18 cellular contexts compared by ENCODE assay signal in the genomic region with DNA sequence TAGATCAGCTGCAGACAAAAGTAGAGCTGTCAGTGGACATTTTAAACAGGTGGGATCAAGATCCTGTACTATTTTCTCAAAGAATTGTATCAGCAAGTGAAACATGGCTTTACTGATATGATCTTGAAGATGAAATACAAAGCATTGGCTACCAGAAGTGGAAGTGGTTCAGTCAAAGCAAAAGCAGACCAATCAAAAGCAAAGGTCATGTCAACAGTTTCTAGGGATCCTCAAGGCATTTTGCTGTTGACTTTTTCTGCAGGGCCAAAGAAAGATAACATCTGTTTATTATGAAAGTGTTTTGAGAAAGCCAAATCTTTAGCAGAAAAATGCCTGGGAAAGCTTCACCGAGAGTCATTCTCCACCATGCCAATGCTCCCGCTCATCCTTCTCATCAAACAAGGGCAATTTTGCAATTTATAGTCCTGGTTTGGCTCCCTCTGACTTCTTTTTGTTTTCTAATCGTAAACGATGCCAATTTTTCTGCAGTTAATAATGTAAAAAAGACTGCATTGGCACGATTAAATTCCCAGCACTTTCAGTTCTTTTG.
"Had no signal": no experiment of that assay in that cellular context is flagged by ENCODE, and none has a peak within 500 bp of the region (broad histone marks: within the 10 kb centered on the region; RNA-seq: fewer than 3 reads in every experiment).

No MANE protein-coding gene starts in this region.

- H3K4me2 ChIP-seq: neural progenitor cell had no signal

- DNase-seq: activated CD4-positive, alpha-beta T cell treated with anti-CD3 and anti-CD28 coated beads, Interleukin-2, amount 10 ng/mL, durations not matched to agents 24 days and 14 days; activated CD8-positive, alpha-beta T cell treated with anti-CD3 and anti-CD28 coated beads for 36 hours; activated naive CD4-positive, alpha-beta T cell; activated naive CD8-positive, alpha-beta T cell treated with anti-CD3 and anti-CD28 coated beads for 36 hours; activated T-cell treated with anti-CD3 and anti-CD28 coated beads, Interleukin-2, amount 50 U/mL, for 1 hour; amygdala; endodermal cell; mesenchymal stem cell; mucosa of descending colon; naive thymus-derived CD4-positive, alpha-beta T cell; stimulated activated CD8-positive, alpha-beta memory T cell treated with anti-CD3 and anti-CD28 coated beads, Interleukin-4, amount 100 ng/mL, for 48 hours; stimulated activated naive CD4-positive, alpha-beta T cell; substantia nigra; T1000; transverse colon had no signal

- H3K9me3 ChIP-seq: mucosa of descending colon, transverse colon, vagina had no signal

- H3K9ac ChIP-seq: neural progenitor cell had no signal

- H3K4me1 ChIP-seq: neural progenitor cell, transverse colon, vagina had no signal

- ATAC-seq: activated CD8-positive, alpha-beta T cell treated with anti-CD3 and anti-CD28 coated beads for 36 hours; activated T-helper 17 cell treated with anti-CD3 and anti-CD28 coated beads, Interleukin-2, amount 50 U/mL, for 72 hours; mucosa of descending colon; naive thymus-derived CD4-positive, alpha-beta T cell had no signal

- H3K4me3 ChIP-seq: mucosa of descending colon, neural progenitor cell, transverse colon, vagina had no signal

- H3K27me3 ChIP-seq: neural progenitor cell, transverse colon, vagina had no signal

- H3K36me3 ChIP-seq: neural progenitor cell, transverse colon, vagina had no signal

- H3K27ac ChIP-seq: neural progenitor cell, transverse colon, vagina had no signal

- H2AFZ ChIP-seq: neural progenitor cell had no signal
